In genomic region chr2:176821350-176821749, GRCh38 we compare ENCODE assay signal across 23 cellular contexts.
DNase-seq lines count a peak whose midpoint lies in the region; ATAC-seq, FAIRE-seq and TF ChIP-seq lines count a peak whose summit lies in the region.
"Had no signal": no experiment of that assay in that cellular context is flagged by ENCODE, and none has a peak within 500 bp of the region (broad histone marks: within the 10 kb centered on the region; RNA-seq: fewer than 3 reads in every experiment).

No MANE protein-coding gene starts in this region.

- TF ChIP-seq RAD21 in HepG2 (CRISPR knock-in tag; IDR thresholded peaks at IDR 0.05) = no peak

- H3K9me3 ChIP-seq in HepG2 (ENCODE audit: low read length) (no peaks in the 10 kb centered on the region), right lobe of liver (no peaks in the 10 kb centered on the region), esophagus muscularis mucosa (no peaks in the 10 kb centered on the region)
- H3K9me3 ChIP-seq: SJSA1 had no signal

- no peaks in the 10 kb centered on the region for H3K79me2 ChIP-seq in HepG2 (ENCODE audit: insufficient read depth, low read length)

- BruUV-seq in HepG2 (replicated peaks; lab: Mats Ljungman, UMichigan) = no TSS peak

- POLR2A ChIA-PET in HepG2 (lab: Yijun Ruan, JAX) = no interaction called here

- in situ Hi-C loops in HepG2 (cut with HindIII; ENCODE audit: extremely low pct_ligation_motif_present, low pct_unique_long_range_greater_than_20kb) = loop anchor here (10.0 kb wide), 1 partner anchor 323 kb away; no protein-coding TSS in a partner anchor

- H3K27me3 ChIP-seq in HepG2 (ENCODE audit: control insufficient read depth in 1 of 2, insufficient read depth in 2 of 2, low read length in 2 of 2) (peaks cover 0 to 31% of the 10 kb centered on the region in 2 experiments; a peak in 3 of 5 replicates), right lobe of liver (peaks cover 0 to 4% of the 10 kb centered on the region in 2 donors), bronchial epithelial cell (ENCODE audit: control insufficient read depth, insufficient read depth, low read length) (no peaks in the 10 kb centered on the region), esophagus muscularis mucosa (peaks cover 0 to 5% (median 0%) of the 10 kb centered on the region in 4 donors)

- no peak overlapping the region for H3K9ac ChIP-seq in HepG2 (ENCODE audit: insufficient read depth, low read depth, low read length)
- H3K9ac ChIP-seq: KMS-11 had no signal

- FAIRE-seq in HepG2 (lab: Jason Lieb, UNC) = no peak
- FAIRE-seq in bronchial epithelial cell (lab: Jason Lieb, UNC) = peak; percentile 66
- FAIRE-seq: keratinocyte had no signal

- TF ChIP-seq CTCF in HepG2 (CRISPR knock-in tag; IDR thresholded peaks at IDR 0.05) = no peak
- TF ChIP-seq CTCF in right lobe of liver (IDR thresholded peaks at IDR 0.05) = no peak
- no peak for TF ChIP-seq CTCF in bronchial epithelial cell (IDR thresholded peaks at IDR 0.05; ENCODE audit: insufficient read depth, low read length, severe bottlenecking)
- no peak for TF ChIP-seq CTCF in esophagus muscularis mucosa (IDR thresholded peaks at IDR 0.05)

- H3K4me1 ChIP-seq in HepG2 (ENCODE audit: insufficient read depth, low read length) = no peaks in the 10 kb centered on the region
- no peaks in the 10 kb centered on the region for H3K4me1 ChIP-seq in right lobe of liver
- H3K4me1 ChIP-seq in esophagus muscularis mucosa = no peaks in the 10 kb centered on the region
- H3K4me1 ChIP-seq: SJSA1 had no signal

- 15% methylated on average over 4 of the region's 4 CpGs for WGBS in HepG2 (ENCODE audit: low lambda C conversion rate)
- WGBS in right lobe of liver (ENCODE audit: insufficient coverage, low coverage, low lambda C conversion rate, missing lambda C conversion rate) = 68% methylated on average over 4 of the region's 4 CpGs
- WGBS in esophagus muscularis mucosa = 93% methylated on average over 4 of the region's 4 CpGs

- H3K4me2 ChIP-seq in HepG2 (ENCODE audit: low read depth, low read length) = no peak overlapping the region
- H3K4me2 ChIP-seq: KMS-11 had no signal

- no peak for DNase-seq in HepG2 (ENCODE audit: low spot score)
- DNase-seq in right lobe of liver = no peak
- DNase-seq in HuH-7 (ENCODE audit: low spot score) = peak; percentile 29
- DNase-seq in bronchial epithelial cell (ENCODE audit: low read depth) = no peak
- no peak for DNase-seq in cardiac septum (ENCODE audit: low spot score)
- DNase-seq in esophagus muscularis mucosa (ENCODE audit: extremely low spot score) = no peak
- DNase-seq: activated CD4-positive, CD25-positive, alpha-beta regulatory T cell; activated naive CD4-positive, alpha-beta T cell treated with anti-CD3 and anti-CD28 coated beads, Interleukin-2, amount 10 ng/mL, durations not matched to agents 7 days and 5 days; activated T-cell treated with anti-CD3 and anti-CD28 coated beads, Interleukin-2, amount 50 U/mL, for 4 hours; aorta; CD8-positive, alpha-beta memory T cell; effector memory CD8-positive, alpha-beta T cell; HCEC 1CT; hippocampal formation; NCI-H1105 treated with DMSO at 0.1 percent for 48 hours; NCI-H526; occipital lobe had no signal

- TF ChIP-seq EP300 in HepG2 (IDR thresholded peaks at IDR 0.05; ENCODE audit: low read depth in 2 of 2, low read length in 2 of 2) (no peak), HepG2 (CRISPR knock-in tag; IDR thresholded peaks at IDR 0.05; ENCODE audit: borderline replicate concordance) (no peak), esophagus muscularis mucosa (IDR thresholded peaks at IDR 0.05) (no peak)

- no peak overlapping the region for H2AFZ ChIP-seq in HepG2 (ENCODE audit: low read length)

- H3K27ac ChIP-seq in HepG2 (ENCODE audit: extremely low read length, insufficient read depth, low read length) = no peak overlapping the region
- H3K27ac ChIP-seq in right lobe of liver = no peak overlapping the region
- no peak overlapping the region for H3K27ac ChIP-seq in esophagus muscularis mucosa (replicated peaks in 1 of 4)
- H3K27ac ChIP-seq: HL-60, KMS-11, SJSA1 had no signal

- no peak for TF ChIP-seq POLR2A in HepG2 (IDR thresholded peaks at IDR 0.05; ENCODE audit: insufficient read depth in 1 of 2, low read depth in 2 of 2, low read length in 2 of 2)
- TF ChIP-seq POLR2A in right lobe of liver (IDR thresholded peaks at IDR 0.05) = no peak
- TF ChIP-seq POLR2A in esophagus muscularis mucosa (IDR thresholded peaks at IDR 0.05; ENCODE audit: low read depth) = no peak

- CTCF ChIA-PET in HepG2 (lab: Yijun Ruan, JAX; ENCODE audit: low intra/inter-chr PET ratio, low total read pairs) = no interaction called here

- ATAC-seq in HepG2 = peak; percentile 84
- no peak for ATAC-seq in right lobe of liver
- no peak for ATAC-seq in GM21723 (IDR thresholded peaks at IDR 0.05; ENCODE audit: unreplicated experiment)
- no peak for ATAC-seq in GM18861 (IDR thresholded peaks at IDR 0.05; ENCODE audit: unreplicated experiment)
- ATAC-seq: activated T-cell treated with anti-CD3 and anti-CD28 coated beads, Interleukin-2, amount 50 U/mL, for 4 hours; effector memory CD8-positive, alpha-beta T cell had no signal

- intact Hi-C loops in HepG2 (cut with micrococcal nuclease; ENCODE audit: unreplicated experiment) (no loop called here), right lobe of liver (cut with DNase I) (no loop called here), cardiac septum (cut with DNase I) (no loop called here), esophagus muscularis mucosa (cut with DNase I) (no loop called here)

- H3K4me3 ChIP-seq in HepG2 (replicated peaks in 1 of 3; ENCODE audit: insufficient read depth in 1 of 3, low read depth in 2 of 3, low read length in 3 of 3) (no peak overlapping the region), right lobe of liver (no peak overlapping the region), bronchial epithelial cell (ENCODE audit: low read depth, low read length) (no peak overlapping the region), esophagus muscularis mucosa (no peak overlapping the region)
- H3K4me3 ChIP-seq: SJSA1 had no signal

- H3K36me3 ChIP-seq in HepG2 (replicated peaks in 1 of 2; ENCODE audit: control insufficient read depth in 1 of 2, insufficient read depth in 2 of 2, low read length in 2 of 2) (no peaks in the 10 kb centered on the region), right lobe of liver (no peaks in the 10 kb centered on the region), bronchial epithelial cell (ENCODE audit: control insufficient read depth, insufficient read depth, low read length) (no peaks in the 10 kb centered on the region), esophagus muscularis mucosa (no peaks in the 10 kb centered on the region)
- H3K36me3 ChIP-seq: SJSA1 had no signal

- H4K20me1 ChIP-seq in HepG2 (ENCODE audit: insufficient read depth, low read length) = no peaks in the 10 kb centered on the region

TF ChIP-seq in HepG2, 621 proteins besides CTCF, POLR2A, EP300 and RAD21:
- TF ChIP-seq PRPF4 (IDR thresholded peaks at IDR 0.05; ENCODE audit: low read depth, low read length, poor library complexity, severe bottlenecking) (no peak), ATF3 (CRISPR knock-in tag; IDR thresholded peaks at IDR 0.05) (no peak)
